In genomic region chr17:75684249-75684648, GRCh38 we compare ENCODE assay signal across 14 cellular contexts. TPM values are rescaled to one million over a fixed set of nuclear protein-coding genes. Genes with fewer than 3 reads are reported as not detected.
DNase-seq lines count a peak whose midpoint lies in the region; ATAC-seq and TF ChIP-seq lines count a peak whose summit lies in the region.
"Had no signal": no experiment of that assay in that cellular context is flagged by ENCODE, and none has a peak within 500 bp of the region (broad histone marks: within the 10 kb centered on the region; RNA-seq: fewer than 3 reads in every experiment).

No MANE protein-coding gene starts in this region.

- in situ Hi-C loops in astrocyte of the spinal cord (cut with HindIII; ENCODE audit: low sequenced_read_pairs) = no loop called here

- H2AFZ ChIP-seq in Karpas-422 (ENCODE audit: low read length) = no peak overlapping the region

- H3K9me2 ChIP-seq in Karpas-422 (replicated peaks; ENCODE audit: insufficient read depth, low read length) = no peaks in the 10 kb centered on the region

- peak overlapping the region in 2 of 10 donors; percentile 32 to 71 for H3K27ac Mint-ChIP-seq in naive thymus-derived CD8-positive, alpha-beta T cell
- H3K27ac Mint-ChIP-seq: activated T-helper 1 cell treated with anti-CD3 and anti-CD28 coated beads, Interleukin-12 subunit alpha, Interleukin-12 subunit beta, Interleukin-2, Interleukin-4 antibody, amounts not matched to agents 30 ng/mL and 10 ng/mL and 1 ng/mL, durations not matched to agents 14 hours and 24 hours and 36 hours had no signal

- intact Hi-C loops in left colon (cut with DNase I, micrococcal nuclease) (no loop called here), stomach (cut with DNase I; ENCODE audit: low total_unique reads) (no loop called here)

- CTCF ChIA-PET in HEK293 (lab: Yijun Ruan, JAX) = interaction anchor here (0.6 to 16.4 kb wide), 7 partner anchors 9 to 253 kb away, joined by 3 to 308 read pairs (median 5); partner anchors contain the start of gene SMIM5

- peaks cover 13 to 56% (median 34%) of the 10 kb centered on the region in 4 donors for H3K4me1 Mint-ChIP-seq in naive thymus-derived CD8-positive, alpha-beta T cell

- WGBS in stomach, 5 donors = 75 to 89% (median 86%) methylated on average over 5 of the region's 5 CpGs

- H4K20me1 ChIP-seq in Karpas-422 (ENCODE audit: insufficient read depth, low read depth, low read length) = peaks cover 3% of the 10 kb centered on the region; the same call in 1 of the 2 replicates

- no peak overlapping the region for H3K4me3 Mint-ChIP-seq in naive thymus-derived CD8-positive, alpha-beta T cell
- H3K4me3 Mint-ChIP-seq: activated T-helper 1 cell treated with anti-CD3 and anti-CD28 coated beads, Interleukin-12 subunit alpha, Interleukin-12 subunit beta, Interleukin-2, Interleukin-4 antibody, amounts not matched to agents 30 ng/mL and 10 ng/mL and 1 ng/mL, durations not matched to agents 14 hours and 24 hours and 36 hours had no signal

- no peaks in the 10 kb centered on the region for H3K27me3 Mint-ChIP-seq in naive thymus-derived CD8-positive, alpha-beta T cell

- peak; percentile 62 for ATAC-seq in left colon
- ATAC-seq in naive thymus-derived CD8-positive, alpha-beta T cell = no peak

- H3K9me3 ChIP-seq in HEK293 (ENCODE audit: control insufficient read depth, insufficient read depth, low read depth, low read length) = no peaks in the 10 kb centered on the region
- no peaks in the 10 kb centered on the region for H3K9me3 ChIP-seq in stomach
- H3K9me3 ChIP-seq in Karpas-422 (ENCODE audit: low read length) = no peaks in the 10 kb centered on the region

- no peak overlapping the region for H3K4me2 ChIP-seq in Karpas-422 (ENCODE audit: low read depth, low read length, poor library complexity, severe bottlenecking)

- POLR2A ChIA-PET in HEK293 (lab: Yijun Ruan, JAX) = interaction anchor here (0.6 to 0.8 kb wide), 3 partner anchors 64 to 171 kb away, joined by 4 to 9 read pairs (median 5); partner anchors contain the start of gene WBP2
- POLR2A ChIA-PET in naive thymus-derived CD8-positive, alpha-beta T cell (lab: Charles Lee) = no interaction called here

- H3K4me1 ChIP-seq in HEK293 (ENCODE audit: control insufficient read depth, insufficient read depth, low read length) (peaks cover 4% of the 10 kb centered on the region; the same call in 1 of the 2 replicates), stomach (peaks cover 59 to 97% (median 78%) of the 10 kb centered on the region in 4 donors), Karpas-422 (ENCODE audit: low read length) (peaks cover 5% of the 10 kb centered on the region; the same call in 1 of the 2 replicates)

- DNase-seq in astrocyte of the spinal cord (ENCODE audit: low read depth, low spot score) (peak; percentile 39), left colon (no peak), stomach (no peak), foreskin melanocyte (no peak), Karpas-422 (no peak), NCI-H526 treated with DMSO at 0.1 percent for 48 hours (lab: John Stamatoyannopoulos, UW) (no peak)
- DNase-seq in naive thymus-derived CD8-positive, alpha-beta T cell = no peak
- DNase-seq: H7, left cardiac atrium, SHP77 treated with DMSO at 0.1 percent for 48 hours, WERI-Rb-1 had no signal

- no peak overlapping the region for H3K27ac ChIP-seq in HEK293 (ENCODE audit: extremely low read depth, low read depth, low read length)
- H3K27ac ChIP-seq in stomach = peak overlapping the region; percentile 42 to 89 (median 79)
- no peak overlapping the region for H3K27ac ChIP-seq in Karpas-422 (ENCODE audit: low read length)
- H3K27ac ChIP-seq: cardiac muscle cell, WERI-Rb-1 had no signal

- no peak for TF ChIP-seq POLR2A in stomach (IDR thresholded peaks at IDR 0.05)

- H3K9me3 Mint-ChIP-seq in naive thymus-derived CD8-positive, alpha-beta T cell = no peaks in the 10 kb centered on the region
- H3K9me3 Mint-ChIP-seq: activated T-helper 1 cell treated with anti-CD3 and anti-CD28 coated beads, Interleukin-12 subunit alpha, Interleukin-12 subunit beta, Interleukin-2, Interleukin-4 antibody, amounts not matched to agents 30 ng/mL and 10 ng/mL and 1 ng/mL, durations not matched to agents 14 hours and 24 hours and 36 hours had no signal

- TF ChIP-seq EP300 in stomach (IDR thresholded peaks at IDR 0.05) = no peak

- peaks cover 21 to 56% of the 10 kb centered on the region in 2 experiments; a peak in 2 of 3 replicates for H3K36me3 ChIP-seq in HEK293 (ENCODE audit: control insufficient read depth in 2 of 2, insufficient read depth in 1 of 2, low read length in 2 of 2)
- H3K36me3 ChIP-seq in stomach = peaks cover 0 to 26% (median 15%) of the 10 kb centered on the region in 4 donors
- 0 out of 2 replicates have a peak, but pooled peaks cover 7% of the 10 kb centered on the region for H3K36me3 ChIP-seq in Karpas-422 (ENCODE audit: insufficient read depth, low read length)

- H3K9ac ChIP-seq in Karpas-422 (ENCODE audit: low read length) = no peak overlapping the region

- H3K27me3 ChIP-seq in stomach (no peaks in the 10 kb centered on the region), Karpas-422 (ENCODE audit: low read length) (no peaks in the 10 kb centered on the region)
- H3K27me3 ChIP-seq: cardiac muscle cell had no signal

- peaks cover 0 to 49% (median 0%) of the 10 kb centered on the region in 3 donors for H3K36me3 Mint-ChIP-seq in naive thymus-derived CD8-positive, alpha-beta T cell

- H3K4me3 ChIP-seq in HEK293 (ENCODE audit: low read depth, low read length) = no peak overlapping the region
- H3K4me3 ChIP-seq in astrocyte of the spinal cord (ENCODE audit: low read depth, low read length) = no peak overlapping the region
- no peak overlapping the region for H3K4me3 ChIP-seq in stomach
- no peak overlapping the region for H3K4me3 ChIP-seq in Karpas-422 (ENCODE audit: low read length)
- H3K4me3 ChIP-seq: cardiac muscle cell had no signal

- TF ChIP-seq CTCF in HEK293 (tag by site-specific recombination; IDR thresholded peaks at IDR 0.05) = no peak
- TF ChIP-seq CTCF in astrocyte of the spinal cord (IDR thresholded peaks at IDR 0.05; ENCODE audit: low read depth, low read length) = no peak
- no peak for TF ChIP-seq CTCF in stomach (IDR thresholded peaks at IDR 0.05)

- H3K79me2 ChIP-seq in Karpas-422 (ENCODE audit: low read length) = peaks cover 79% of the 10 kb centered on the region

TF ChIP-seq in HEK293, 187 proteins besides CTCF, POLR2A, EP300 and RAD21:
- no peak for TF ChIP-seq ZBTB11 (tag by site-specific recombination; conservative IDR thresholded peaks at IDR 0.05; ENCODE audit: low read depth)
- TF ChIP-seq ZNF366 (tag by site-specific recombination; conservative IDR thresholded peaks at IDR 0.05) = 0 out of 2 replicates have a peak, but pooled peaks have one; percentile 24
- peak; percentile 89 for TF ChIP-seq SP7 (tag by site-specific recombination; IDR thresholded peaks at IDR 0.05)

RNA-seq across cellular contexts. Expression of gene SAP30BP, which starts 17.1 kb away (rescaled TPM):
- 10 to 100 TPM; 72.1 to 72.5 TPM for total RNA-seq in left colon
- 100 to 1,000 TPM in 2 of 5 donors, 10 to 100 TPM in 3; 24.6 to 154 (median 72.9) TPM for total RNA-seq in stomach
- polyA plus RNA-seq in stomach = 10 to 100 TPM; 59.0 to 82.5 (median 72.8) TPM
- total RNA-seq in Karpas-422 (2014; rRNA removed; shearing (Covaris generic); ENCODE audit: low replicate concordance) = 26.5 and 49.2 TPM in 2 replicates
- total RNA-seq in naive thymus-derived CD8-positive, alpha-beta T cell = 100 to 1,000 TPM in 1 of 2 experiments, 10 to 100 TPM in 1; 99.2 to 121 TPM
- polyA plus RNA-seq in naive thymus-derived CD8-positive, alpha-beta T cell = 10 to 100 TPM; 57.8 to 72.0 (median 69.6) TPM

RNA-seq across cellular contexts. Expression of gene RECQL5, which starts 17.3 kb away (rescaled TPM):
- total RNA-seq in left colon = 10 to 100 TPM; 23.2 to 27.0 TPM
- 100 to 1,000 TPM in 2 of 5 donors, 10 to 100 TPM in 3; 21.4 to 229 (median 46.7) TPM for total RNA-seq in stomach
- 10 to 100 TPM; 29.6 to 61.4 (median 50.8) TPM for polyA plus RNA-seq in stomach
- total RNA-seq in Karpas-422 (2014; rRNA removed; shearing (Covaris generic); ENCODE audit: low replicate concordance) = 29.4 and 68.7 TPM in 2 replicates
- 10 to 100 TPM; 76.0 to 79.0 TPM for total RNA-seq in naive thymus-derived CD8-positive, alpha-beta T cell
- 10 to 100 TPM; 12.3 to 23.4 (median 19.3) TPM for polyA plus RNA-seq in naive thymus-derived CD8-positive, alpha-beta T cell

RNA-seq across cellular contexts. Expression of gene ITGB4, which starts 37.0 kb away (rescaled TPM):
- 100 to 1,000 TPM; 252 to 318 TPM for total RNA-seq in left colon
- 100 to 1,000 TPM in 4 of 5 donors, 10 to 100 TPM in 1; 66.8 to 137 (median 132) TPM for total RNA-seq in stomach
- polyA plus RNA-seq in stomach = 10 to 100 TPM; 33.6 to 66.1 (median 60.3) TPM
- total RNA-seq in Karpas-422 (2014; rRNA removed; shearing (Covaris generic); ENCODE audit: low replicate concordance) = 0.11 and 0.19 TPM in 2 replicates
- 1 to 10 TPM; 1.5 to 2.4 TPM for total RNA-seq in naive thymus-derived CD8-positive, alpha-beta T cell
- 1 to 10 TPM in 2 of 3 donors, under 1 TPM in 1; 0.35 to 1.9 (median 1.4) TPM for polyA plus RNA-seq in naive thymus-derived CD8-positive, alpha-beta T cell

RNA-seq across cellular contexts. Expression of gene SMIM5, which starts 51.0 kb away (rescaled TPM):
- total RNA-seq in left colon = 10 to 100 TPM; 15.4 to 28.3 TPM
- 10 to 100 TPM in 1 of 5 donors, 1 to 10 TPM in 1, under 1 TPM in 1, not detected in 2; 0.58 to 12.7 (median 3.6) TPM for total RNA-seq in stomach
- polyA plus RNA-seq in stomach = 10 to 100 TPM in 1 of 3 donors, 1 to 10 TPM in 2; 5.9 to 29.5 (median 10.0) TPM
- not detected in 2 replicates for total RNA-seq in Karpas-422 (2014; rRNA removed; shearing (Covaris generic); ENCODE audit: low replicate concordance)
- 1 to 10 TPM in 1 of 2 experiments, under 1 TPM in 1; 0.82 to 1.3 TPM for total RNA-seq in naive thymus-derived CD8-positive, alpha-beta T cell
- under 1 TPM in 2 of 3 donors, not detected in 1; 0.06 to 0.13 TPM for polyA plus RNA-seq in naive thymus-derived CD8-positive, alpha-beta T cell
- total RNA-seq: activated T-helper 1 cell treated with anti-CD3 and anti-CD28 coated beads, Interleukin-12 subunit alpha, Interleukin-12 subunit beta, Interleukin-2, Interleukin-4 antibody, amounts not matched to agents 30 ng/mL and 10 ng/mL and 1 ng/mL, durations not matched to agents 14 hours and 24 hours and 36 hours; H7 had no signal

Comparison
In these comparisons a context has a peak if more than half of its experiments do, and no peak if none do; other contexts are left out.
1. H3K27ac ChIP-seq: peak in stomach (5 of 5); none in HEK293 (single experiment) and Karpas-422 (single experiment).
2. RNA of gene ITGB4, which starts 37.0 kb away (total RNA-seq): 252 to 318 TPM in left colon and 66.8 to 137 TPM in stomach; 1.5 to 2.4 TPM in naive thymus-derived CD8-positive, alpha-beta T cell and 0.11 to 0.19 TPM in Karpas-422; every median in the first group is over 10 times any median in the second.